Comparison of ENCODE assay signal across 11 cellular contexts in the genomic region with DNA sequence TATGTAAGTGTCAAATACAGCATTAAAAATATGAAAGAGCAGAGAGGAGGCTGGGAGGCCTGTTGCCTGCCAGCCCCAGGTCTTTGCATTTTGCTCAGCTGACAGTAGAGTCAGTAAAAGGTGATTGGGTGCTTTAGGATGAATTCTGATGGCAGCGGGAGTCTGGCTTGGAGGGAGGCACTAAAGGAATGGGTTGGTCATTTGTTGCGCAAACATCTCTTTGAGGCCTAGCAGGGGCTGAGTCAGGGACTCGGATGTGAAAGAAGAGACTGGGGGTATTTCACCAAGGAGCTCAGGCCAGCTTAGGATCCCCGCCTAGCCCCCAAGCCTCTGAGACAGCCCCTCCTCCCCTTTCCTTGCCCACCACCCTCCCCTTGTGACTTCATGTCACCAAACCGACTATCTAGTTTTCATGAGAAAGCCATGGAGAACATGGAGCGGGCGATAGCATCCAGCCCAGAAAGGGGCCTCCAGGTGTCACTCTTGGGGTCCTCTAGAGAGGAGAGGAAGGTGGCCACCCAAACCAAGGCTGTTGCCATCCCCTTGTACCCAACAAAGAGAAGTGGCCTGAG. TPM values are rescaled to one million over a fixed set of nuclear protein-coding genes. Genes with fewer than 3 reads are reported as not detected.
DNase-seq lines count a peak whose midpoint lies in the region; ATAC-seq, FAIRE-seq and TF ChIP-seq lines count a peak whose summit lies in the region.
"Had no signal": no experiment of that assay in that cellular context is flagged by ENCODE, and none has a peak within 500 bp of the region (broad histone marks: within the 10 kb centered on the region; RNA-seq: fewer than 3 reads in every experiment).

No MANE protein-coding gene starts in this region.

- no peak overlapping the region for H3K4me3 Mint-ChIP-seq in activated CD4-positive, alpha-beta T cell treated with anti-CD3 and anti-CD28 coated beads for 36 hours
- H3K4me3 Mint-ChIP-seq in endothelial cell (ENCODE audit: unreplicated experiment), result peak overlapping the region; percentile 62

- no peak for DNase-seq in activated CD4-positive, alpha-beta T cell treated with anti-CD3 and anti-CD28 coated beads for 36 hours
- DNase-seq in activated CD4-positive, alpha-beta T cell treated with anti-CD3 and anti-CD28 coated beads for 1 hour, result no peak
- DNase-seq in SKM-1 (lab: John Stamatoyannopoulos, UW; ENCODE audit: unreplicated experiment) (peak; percentile 73), endothelial cell (ENCODE audit: low spot score) (no peak), renal cortical epithelial cell (ENCODE audit: low read depth) (peak; percentile 63), GM19239 (ENCODE audit: insufficient read length, low spot score) (no peak), foreskin melanocyte (no peak)
- DNase-seq: 8988T; activated CD8-positive, alpha-beta memory T cell treated with anti-CD3 and anti-CD28 coated beads for 24 hours; kidney had no signal

- H3K27me3 Mint-ChIP-seq in activated CD4-positive, alpha-beta T cell treated with anti-CD3 and anti-CD28 coated beads for 36 hours, result no peaks in the 10 kb centered on the region
- H3K27me3 Mint-ChIP-seq in endothelial cell (ENCODE audit: unreplicated experiment), result peaks cover 6% of the 10 kb centered on the region

- TF ChIP-seq CTCF in endothelial cell (IDR thresholded peaks at IDR 0.05; ENCODE audit: unreplicated experiment), result no peak

- CTCF ChIA-PET in activated CD4-positive, alpha-beta T cell treated with anti-CD3 and anti-CD28 coated beads for 36 hours (lab: Charles Lee), result interaction anchor here (0.8 to 11.1 kb wide), 2 partner anchors 10 to 32 kb away, joined by 4 to 141 read pairs; no protein-coding TSS in a partner anchor

- peak overlapping the region; percentile 44 for H3K27ac Mint-ChIP-seq in activated CD4-positive, alpha-beta T cell treated with anti-CD3 and anti-CD28 coated beads for 36 hours
- H3K27ac Mint-ChIP-seq in endothelial cell (ENCODE audit: unreplicated experiment), result peak overlapping the region; percentile 48

- no peak for FAIRE-seq in GM19239 (lab: Jason Lieb, UNC)
- FAIRE-seq: kidney had no signal

- peaks cover 78% of the 10 kb centered on the region for H3K4me1 Mint-ChIP-seq in activated CD4-positive, alpha-beta T cell treated with anti-CD3 and anti-CD28 coated beads for 36 hours
- peaks cover 16% of the 10 kb centered on the region for H3K4me1 Mint-ChIP-seq in endothelial cell (ENCODE audit: unreplicated experiment)

- intact Hi-C loops in activated CD4-positive, alpha-beta T cell treated with anti-CD3 and anti-CD28 coated beads for 36 hours (cut with DNase I, micrococcal nuclease), result no loop called here

- H3K36me3 Mint-ChIP-seq in activated CD4-positive, alpha-beta T cell treated with anti-CD3 and anti-CD28 coated beads for 36 hours (ENCODE audit: low read depth), result peaks cover 12% of the 10 kb centered on the region
- peaks cover 10% of the 10 kb centered on the region for H3K36me3 Mint-ChIP-seq in endothelial cell (ENCODE audit: low read depth, unreplicated experiment)

- POLR2A ChIA-PET in activated CD4-positive, alpha-beta T cell treated with anti-CD3 and anti-CD28 coated beads for 36 hours (lab: Charles Lee), result interaction anchor here (1.2 kb wide), 1 partner anchor 11 kb away, joined by 3 read pairs; no protein-coding TSS in a partner anchor

- no peak for ATAC-seq in activated CD4-positive, alpha-beta T cell treated with anti-CD3 and anti-CD28 coated beads for 36 hours
- ATAC-seq in HG03520 (IDR thresholded peaks at IDR 0.05; ENCODE audit: unreplicated experiment), result no peak

- H3K9me3 Mint-ChIP-seq in activated CD4-positive, alpha-beta T cell treated with anti-CD3 and anti-CD28 coated beads for 36 hours (ENCODE audit: low read depth), result no peaks in the 10 kb centered on the region
- no peaks in the 10 kb centered on the region for H3K9me3 Mint-ChIP-seq in endothelial cell (ENCODE audit: unreplicated experiment)

RNA-seq across cellular contexts. Expression of gene DGKZ, which starts 9.7 kb away (rescaled TPM):
- total RNA-seq in activated CD4-positive, alpha-beta T cell treated with anti-CD3 and anti-CD28 coated beads for 36 hours, result 100 to 1,000 TPM in 1 of 2 experiments, 10 to 100 TPM in 1; 87.6 to 101 TPM
- total RNA-seq in endothelial cell (ENCODE audit: unreplicated experiment) (127 TPM), renal cortical epithelial cell (32.1 and 32.5 TPM in 2 replicates)

RNA-seq across cellular contexts. Expression of gene MDK, which starts 24.5 kb away (rescaled TPM):
- 1 to 10 TPM; 3.0 to 6.7 TPM for total RNA-seq in activated CD4-positive, alpha-beta T cell treated with anti-CD3 and anti-CD28 coated beads for 36 hours
- total RNA-seq in endothelial cell (ENCODE audit: unreplicated experiment) (553 TPM), renal cortical epithelial cell (22.5 and 26.7 TPM in 2 replicates)

RNA-seq across cellular contexts. Expression of gene CHRM4, which starts 34.6 kb away (rescaled TPM):
- under 1 TPM in 1 of 2 experiments, not detected in 1; 0.19 TPM for total RNA-seq in activated CD4-positive, alpha-beta T cell treated with anti-CD3 and anti-CD28 coated beads for 36 hours
- total RNA-seq in endothelial cell (ENCODE audit: unreplicated experiment) (not detected), renal cortical epithelial cell (not detected in 2 replicates)

Comparison
In these comparisons a context has a peak if more than half of its experiments do, and no peak if none do; other contexts are left out.
1. DNase-seq: peak in SKM-1 (single experiment) and renal cortical epithelial cell (single experiment); none in activated CD4-positive, alpha-beta T cell treated with anti-CD3 and anti-CD28 coated beads for 36 hours (single experiment), activated CD4-positive, alpha-beta T cell treated with anti-CD3 and anti-CD28 coated beads for 1 hour (single experiment), endothelial cell (single experiment), GM19239 (single experiment) and foreskin melanocyte (single experiment).
2. RNA of gene MDK, which starts 24.5 kb away (total RNA-seq): 553 TPM in endothelial cell (single experiment); 22.5 to 26.7 TPM in renal cortical epithelial cell and 3.0 to 6.7 TPM in activated CD4-positive, alpha-beta T cell treated with anti-CD3 and anti-CD28 coated beads for 36 hours; every median in the first group is over 10 times any median in the second.